ENCODE assay signal across 9 cellular contexts in genomic region chr10:122342293-122343134, GRCh38. TPM values are rescaled to one million over a fixed set of nuclear protein-coding genes. Genes with fewer than 3 reads are reported as not detected.
A peak's percentile ranks its signal among the peaks of the same experiment; 100 is the strongest.
DNase-seq lines count a peak whose midpoint lies in the region; ATAC-seq, FAIRE-seq and TF ChIP-seq lines count a peak whose summit lies in the region.
"Had no signal": no experiment of that assay in that cellular context is flagged by ENCODE, and none has a peak within 500 bp of the region (broad histone marks: within the 10 kb centered on the region; RNA-seq: fewer than 3 reads in every experiment).

No MANE protein-coding gene starts in this region.

- dilution Hi-C loops in keratinocyte (cut with MboI; ENCODE audit: extremely low pct_ligation_motif_present, low sequenced_read_pairs) = no loop called here

- H3K27me3 ChIP-seq in HUES48 (ENCODE audit: control insufficient read depth, insufficient read depth, low read length) = no peaks in the 10 kb centered on the region
- H3K27me3 ChIP-seq in breast epithelium = no peaks in the 10 kb centered on the region
- no peaks in the 10 kb centered on the region for H3K27me3 ChIP-seq in keratinocyte (ENCODE audit: control insufficient read depth, extremely low read depth, insufficient read depth, low read length)

- intact Hi-C loops in breast epithelium (cut with DNase I; ENCODE audit: low total_unique reads) = no loop called here

- TF ChIP-seq POLR2A in breast epithelium (IDR thresholded peaks at IDR 0.05) = no peak

- H3K36me3 ChIP-seq in HUES48 (ENCODE audit: control insufficient read depth, insufficient read depth, low read length) = no peaks in the 10 kb centered on the region
- H3K36me3 ChIP-seq in breast epithelium = no peaks in the 10 kb centered on the region
- H3K36me3 ChIP-seq in keratinocyte (ENCODE audit: control insufficient read depth in 2 of 2, extremely low read depth in 1 of 2, insufficient read depth in 2 of 2, low read length in 2 of 2) = no peaks in the 10 kb centered on the region

- no peak overlapping the region for H3K4me3 ChIP-seq in HUES48 (ENCODE audit: low read depth, low read length)
- no peak overlapping the region for H3K4me3 ChIP-seq in WI38 (ENCODE audit: low read depth, low read length)
- no peak overlapping the region for H3K4me3 ChIP-seq in breast epithelium
- H3K4me3 ChIP-seq in keratinocyte (ENCODE audit: control insufficient read depth in 2 of 3, extremely low read depth in 1 of 3, insufficient read depth in 2 of 3, low read depth in 1 of 3, low read length in 3 of 3) = no peak overlapping the region

- H3K79me2 ChIP-seq in keratinocyte (ENCODE audit: control insufficient read depth, insufficient read depth, low read length) = no peaks in the 10 kb centered on the region

- ATAC-seq in HG03565 (IDR thresholded peaks at IDR 0.05; ENCODE audit: unreplicated experiment) (no peak), HG03196 (IDR thresholded peaks at IDR 0.05; ENCODE audit: unreplicated experiment) (no peak)

- H3K4me1 ChIP-seq in HUES48 (ENCODE audit: control insufficient read depth, insufficient read depth, low read length) = peaks cover 14% of the 10 kb centered on the region
- H3K4me1 ChIP-seq in breast epithelium = no peaks in the 10 kb centered on the region
- H3K4me1 ChIP-seq in keratinocyte (ENCODE audit: control insufficient read depth, extremely low read depth, insufficient read depth, low read length) = peaks cover 27% of the 10 kb centered on the region

- in situ Hi-C loops in Caki2 (cut with HindIII; ENCODE audit: low pct_unique_long_range_greater_than_20kb, low sequenced_read_pairs) = no loop called here

- 0 out of 2 replicates have a peak, but pooled peaks cover 9% of the 10 kb centered on the region for H3K9me3 ChIP-seq in HUES48 (ENCODE audit: control insufficient read depth, insufficient read depth, low read length)
- H3K9me3 ChIP-seq in breast epithelium = no peaks in the 10 kb centered on the region
- H3K9me3 ChIP-seq in keratinocyte (ENCODE audit: control insufficient read depth, low read depth, low read length) = no peaks in the 10 kb centered on the region

- DNase-seq in Caki2 (ENCODE audit: low read depth) = peak; percentile 46
- no peak for DNase-seq in breast epithelium (ENCODE audit: low spot score in 2 of 2)
- DNase-seq in keratinocyte (ENCODE audit: low read depth, low spot score) = no peak
- DNase-seq in stimulated activated CD4-positive, alpha-beta T cell treated with anti-CD3 and anti-CD28 coated beads, Interleukin-4, amount 100 ng/mL, for 24 hours = peak; percentile 64

- H4K20me1 ChIP-seq in keratinocyte (ENCODE audit: control insufficient read depth, extremely low read depth, insufficient read depth, low read length) = no peaks in the 10 kb centered on the region

- H2AFZ ChIP-seq in keratinocyte (ENCODE audit: control insufficient read depth, low read length) = no peak overlapping the region

- H3K9me1 ChIP-seq in keratinocyte (ENCODE audit: control insufficient read depth, extremely low read depth, insufficient read depth, low read length) = peaks cover 3% of the 10 kb centered on the region

- TF ChIP-seq CTCF in WI38 (IDR thresholded peaks at IDR 0.05; ENCODE audit: low read depth, low read length) (peak; percentile 66), breast epithelium (IDR thresholded peaks at IDR 0.05) (peak; percentile 66 to 76 (median 76)), keratinocyte (optimal IDR thresholded peaks at IDR 0.05 in 1 of 3, IDR thresholded peaks at IDR 0.05 in 1 of 3, conservative IDR thresholded peaks at IDR 0.05 in 1 of 3; ENCODE audit: extremely low read depth in 1 of 3, insufficient read depth in 2 of 3, low read length in 3 of 3) (peak; percentile 61 to 69 (median 65))

- H3K9ac ChIP-seq in HUES48 (ENCODE audit: low read depth, low read length) = no peak overlapping the region
- H3K9ac ChIP-seq in keratinocyte (ENCODE audit: control insufficient read depth, extremely low read depth, insufficient read depth, low read length) = no peak overlapping the region

- H3K4me2 ChIP-seq in keratinocyte (ENCODE audit: control insufficient read depth, extremely low read depth, insufficient read depth, low read depth, low read length) = no peak overlapping the region

- FAIRE-seq in keratinocyte (lab: Jason Lieb, UNC) = peak; percentile 88
- FAIRE-seq: TTC549 had no signal

- peak overlapping the region; percentile 68 for H3K27ac ChIP-seq in HUES48 (ENCODE audit: low read depth, low read length)
- no peak overlapping the region for H3K27ac ChIP-seq in breast epithelium
- H3K27ac ChIP-seq in keratinocyte (ENCODE audit: control insufficient read depth, insufficient read depth, low read length) = no peak overlapping the region

RNA-seq across cellular contexts. Expression of gene PLEKHA1, which starts 32.0 kb away (rescaled TPM):
- 42.6 and 58.2 TPM in 2 replicates for total RNA-seq in Caki2 (2014; rRNA removed; shearing (Covaris generic); ENCODE audit: low replicate concordance)
- total RNA-seq in breast epithelium = 10 to 100 TPM; 24.2 to 38.9 (median 26.2) TPM
- polyA plus RNA-seq in keratinocyte = 52.8 to 66.7 TPM (median 55.8 TPM) in 3 replicates
- 39.8 TPM for polyA plus RNA-seq in keratinocyte (2011; ENCODE audit: low read depth)
- polyA plus RNA-seq in keratinocyte (2011; cell fraction: cytosol; rRNA removed) = 46.8 and 78.7 TPM in 2 replicates
- 46.9 and 63.2 TPM in 2 replicates for polyA plus RNA-seq in keratinocyte (2011; cell fraction: nucleus; rRNA removed)
- 40.4 and 50.6 TPM in 2 replicates for polyA plus RNA-seq in keratinocyte (2012; ENCODE audit: low replicate concordance)
- 10.3 to 99.6 TPM (median 53.0 TPM) in 3 replicates for polyA minus RNA-seq in keratinocyte
- 47.4 TPM for polyA minus RNA-seq in keratinocyte (2011; cell fraction: cytosol; rRNA and poly(A)+ RNA removed)
- 28.8 and 63.1 TPM in 2 replicates for polyA minus RNA-seq in keratinocyte (2011; cell fraction: nucleus; rRNA and poly(A)+ RNA removed)

Comparison
In these comparisons a context has a peak if more than half of its experiments do, and no peak if none do; other contexts are left out.
1. DNase-seq: peak in Caki2 (single experiment) and stimulated activated CD4-positive, alpha-beta T cell treated with anti-CD3 and anti-CD28 coated beads, Interleukin-4, amount 100 ng/mL, for 24 hours (single experiment); none in breast epithelium (0 of 2) and keratinocyte (single experiment).
2. Peak in every context shown above with its lines, with median percentiles within 50 percentile points of each other: CTCF ChIP-seq.